8 cellular contexts compared by ENCODE assay signal in the genomic region with DNA sequence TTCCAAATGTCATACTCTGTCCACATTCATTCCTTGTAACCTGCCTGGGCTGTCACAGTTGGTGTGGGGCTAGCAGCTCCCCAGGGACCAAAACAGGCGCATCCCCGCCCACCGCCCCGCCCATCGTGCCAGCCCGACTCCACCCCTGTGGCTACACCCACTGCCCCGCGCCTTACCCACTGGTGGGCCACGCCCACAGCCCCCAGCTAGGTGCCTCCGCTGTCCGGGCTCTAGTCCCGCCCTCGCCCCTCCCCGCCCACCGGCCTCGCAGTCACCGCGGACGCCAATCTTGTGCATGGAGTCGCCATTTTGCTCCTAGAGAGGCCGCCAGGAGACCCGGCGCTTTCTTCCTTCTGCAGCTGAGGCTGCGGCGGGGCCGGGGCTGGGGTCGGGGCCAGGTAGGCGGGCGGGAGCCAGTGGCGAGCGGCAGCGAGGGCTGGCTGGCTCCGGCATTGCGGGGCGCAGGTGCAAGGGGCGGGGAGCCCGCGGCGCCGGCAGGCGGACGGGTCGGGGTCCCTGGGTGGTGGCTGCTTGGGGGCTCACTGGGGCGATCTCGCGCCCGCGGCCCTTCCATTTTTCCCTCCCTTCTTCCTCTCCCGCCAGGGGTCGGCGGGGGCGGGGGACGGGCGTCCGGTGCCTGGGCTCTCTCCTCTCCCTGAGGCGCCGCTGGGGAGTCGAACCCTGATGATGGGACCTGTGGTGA. TPM values are rescaled to one million over a fixed set of nuclear protein-coding genes. Genes with fewer than 3 reads are reported as not detected.
A peak's percentile ranks its signal among the peaks of the same experiment; 100 is the strongest.
DNase-seq lines count a peak whose midpoint lies in the region; ATAC-seq and TF ChIP-seq lines count a peak whose summit lies in the region.

TSS of gene PRPSAP2 (plus strand) at position 268 of the 703 bp plus-strand sequence. CDS start 7,703 bp downstream, outside the sequence.

- peak; percentile 50 for TF ChIP-seq POLR2A in GM10847 (IDR thresholded peaks at IDR 0.05; ENCODE audit: extremely low read depth, insufficient read length)
- TF ChIP-seq POLR2A in adrenal gland (IDR thresholded peaks at IDR 0.05): peak in 1 of 2 donors; percentile 48
- TF ChIP-seq POLR2A in tibial nerve (IDR thresholded peaks at IDR 0.05): peak in 1 of 2 donors; percentile 39

- H3K4me3 ChIP-seq in adrenal gland (peak within 1 kb of the TSS; percentile 15 to 84 (median 43)), tibial nerve (peak within 1 kb of the TSS; percentile 65 to 88 (median 80))

- no peaks in the 10 kb centered on the region for H3K36me3 ChIP-seq in adrenal gland (replicated peaks in 1 of 2)
- H3K36me3 ChIP-seq in tibial nerve: no peaks in the 10 kb centered on the region

- peaks cover 18 to 31% of the 10 kb centered on the region in 2 donors for H3K4me1 ChIP-seq in adrenal gland (replicated peaks in 1 of 2)
- peaks cover 0 to 43% (median 22%) of the 10 kb centered on the region in 4 donors for H3K4me1 ChIP-seq in tibial nerve

- peak; percentile 44 for ATAC-seq in HG02852 (IDR thresholded peaks at IDR 0.05; ENCODE audit: unreplicated experiment)

- peak in 1 of 2 donors; percentile 77 for TF ChIP-seq EP300 in tibial nerve (IDR thresholded peaks at IDR 0.05)

- DNase-seq in NCI-H1694 treated with DMSO at 0.1 percent for 48 hours (lab: John Stamatoyannopoulos, UW) (peak; percentile 92), adrenal gland (peak; percentile 96 to 99 (median 97)), cardiac septum (ENCODE audit: low spot score) (peak; percentile 99), pons (ENCODE audit: low spot score) (peak; percentile 97), tibial nerve (ENCODE audit: low spot score in 2 of 2) (peak; percentile 87 to 93)

- no peaks in the 10 kb centered on the region for H3K27me3 ChIP-seq in adrenal gland
- no peaks in the 10 kb centered on the region for H3K27me3 ChIP-seq in tibial nerve

- H3K27ac ChIP-seq in adrenal gland (peak within 1 kb of the TSS; percentile 51 to 96 (median 89)), tibial nerve (peak within 1 kb of the TSS; percentile 84 to 97 (median 93))

- WGBS in adrenal gland, 4 donors: 0 to 1% (median 0%) methylated on average over 4 to 58 of the region's 58 CpGs
- 0 to 1% methylated on average over 21 to 33 of the region's 58 CpGs for WGBS in tibial nerve, 2 donors

- H3K9me3 ChIP-seq in adrenal gland (replicated peaks in 1 of 3): no peaks in the 10 kb centered on the region
- H3K9me3 ChIP-seq in tibial nerve: no peaks in the 10 kb centered on the region

- TF ChIP-seq CTCF in adrenal gland (IDR thresholded peaks at IDR 0.05): no peak
- no peak for TF ChIP-seq CTCF in tibial nerve (IDR thresholded peaks at IDR 0.05)

- intact Hi-C loops in T-helper 1 cell treated with Interleukin-12 subunit alpha and Interleukin-12 subunit beta and Interleukin-4 antibody, amounts not matched to agents 30 ng/mL and 1 ng/mL, for 36 hours (cut with micrococcal nuclease): loop anchor here (1.0 to 10.0 kb wide), 8 partner anchors 43 to 1573 kb away; partner anchors contain the start of genes B9D1, COPS3, FAM83G and MAPK7
- intact Hi-C loops in adrenal gland (cut with DNase I): no loop called here
- intact Hi-C loops in cardiac septum (cut with DNase I): no loop called here

RNA-seq across cellular contexts. Expression of gene PRPSAP2, which starts in this region (rescaled TPM):
- 49.2 and 50.4 TPM in 2 replicates for total RNA-seq in T-helper 1 cell treated with Interleukin-12 subunit alpha and Interleukin-12 subunit beta and Interleukin-4 antibody, amounts not matched to agents 30 ng/mL and 1 ng/mL, for 36 hours
- 10 to 100 TPM; 25.0 to 44.6 (median 31.1) TPM for total RNA-seq in adrenal gland
- polyA plus RNA-seq in adrenal gland: 10 to 100 TPM; 13.9 to 50.0 (median 22.5) TPM
- total RNA-seq in cardiac septum: 20.9 TPM
- 10 to 100 TPM; 31.4 to 35.1 (median 33.7) TPM for total RNA-seq in tibial nerve

Comparison
In these comparisons a context has a peak if more than half of its experiments do, and no peak if none do; other contexts are left out.
1. Peak in every context shown above with its lines: DNase-seq, ATAC-seq, H3K4me3 ChIP-seq and H3K27ac ChIP-seq.